Comparison of ENCODE assay signal across 34 cellular contexts in the genomic region with DNA sequence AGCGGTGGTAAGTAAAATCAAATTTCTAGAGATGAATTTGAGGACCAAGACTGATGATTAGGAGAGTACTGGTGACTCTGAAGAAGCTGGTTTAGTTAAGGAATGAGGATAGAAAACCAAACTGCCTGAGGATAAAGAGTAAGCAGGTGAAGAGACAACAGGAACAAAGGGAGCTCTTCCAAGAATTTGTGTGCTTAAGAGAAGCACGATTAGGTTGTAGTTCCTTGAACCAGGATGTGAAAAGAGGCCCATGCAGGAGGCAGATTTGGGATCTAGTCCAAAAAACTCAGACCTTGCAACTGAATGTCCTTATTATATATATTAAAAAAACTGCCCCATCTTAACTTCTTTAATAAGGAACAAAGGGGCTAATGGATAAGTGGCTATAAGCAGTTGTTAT.
"Had no signal": no experiment of that assay in that cellular context is flagged by ENCODE, and none has a peak within 500 bp of the region (broad histone marks: within the 10 kb centered on the region; RNA-seq: fewer than 3 reads in every experiment).

No MANE protein-coding gene starts in this region.

- H3K4me3 ChIP-seq: adrenal gland, body of pancreas, esophagus muscularis mucosa, gastroesophageal sphincter, heart right ventricle had no signal

- ATAC-seq: activated CD4-positive, alpha-beta T cell treated with anti-CD3 and anti-CD28 coated beads for 36 hours; activated CD8-positive, alpha-beta memory T cell treated with anti-CD3 and anti-CD28 coated beads, Interleukin-2, amount 10 ng/mL, durations not matched to agents 7 days and 5 days; activated CD8-positive, alpha-beta T cell treated with anti-CD3 and anti-CD28 coated beads, Interleukin-2, amount 10 ng/mL, durations not matched to agents 7 days and 5 days; activated naive CD8-positive, alpha-beta T cell treated with anti-CD3 and anti-CD28 coated beads, Interleukin-2, amount 50 U/mL, for 24 hours; body of pancreas; effector memory CD8-positive, alpha-beta T cell; foreskin keratinocyte; gastroesophageal sphincter; heart right ventricle; T-helper 17 cell had no signal

- H3K4me3 Mint-ChIP-seq: activated CD4-positive, alpha-beta memory T cell treated with anti-CD3 and anti-CD28 coated beads for 36 hours; activated CD4-positive, alpha-beta T cell treated with anti-CD3 and anti-CD28 coated beads for 36 hours; activated CD4-positive, alpha-beta T cell treated with anti-CD3 and anti-CD28 coated beads, Interleukin-2, amount 10 ng/mL, durations not matched to agents 24 days and 14 days; activated CD8-positive, alpha-beta memory T cell treated with anti-CD3 and anti-CD28 coated beads, Interleukin-2, amount 10 ng/mL, durations not matched to agents 7 days and 5 days; activated CD8-positive, alpha-beta T cell treated with anti-CD3 and anti-CD28 coated beads, Interleukin-2, amount 10 ng/mL, durations not matched to agents 7 days and 5 days; activated naive CD4-positive, alpha-beta T cell treated with anti-CD3 and anti-CD28 coated beads for 36 hours; activated naive CD4-positive, alpha-beta T cell treated with anti-CD3 and anti-CD28 coated beads, Interleukin-2, amount 50 U/mL, for 24 hours; activated naive CD8-positive, alpha-beta T cell treated with anti-CD3 and anti-CD28 coated beads for 36 hours; activated naive CD8-positive, alpha-beta T cell treated with anti-CD3 and anti-CD28 coated beads, Interleukin-2, amount 50 U/mL, for 24 hours; activated T-helper 1 cell treated with anti-CD3 and anti-CD28 coated beads, Interleukin-12 subunit alpha, Interleukin-12 subunit beta, Interleukin-2, Interleukin-4 antibody, amounts not matched to agents 30 ng/mL and 10 ng/mL and 1 ng/mL, durations not matched to agents 14 hours and 24 hours and 36 hours; effector memory CD8-positive, alpha-beta T cell; T-helper 17 cell; T-helper 2 cell treated with Interferon-gamma antibody and Interleukin-4, amounts not matched to agents 5 μg/mL and 100 μg/mL, for 36 hours had no signal

- H3K4me1 ChIP-seq: body of pancreas, heart right ventricle had no signal

- H3K36me3 ChIP-seq: adrenal gland, esophagus muscularis mucosa, gastroesophageal sphincter, heart right ventricle had no signal

- H3K4me1 Mint-ChIP-seq: activated CD4-positive, alpha-beta T cell treated with anti-CD3 and anti-CD28 coated beads for 36 hours; activated CD4-positive, alpha-beta T cell treated with anti-CD3 and anti-CD28 coated beads, Interleukin-2, amount 10 ng/mL, durations not matched to agents 24 days and 14 days; activated CD8-positive, alpha-beta memory T cell treated with anti-CD3 and anti-CD28 coated beads, Interleukin-2, amount 10 ng/mL, durations not matched to agents 7 days and 5 days; activated naive CD4-positive, alpha-beta T cell treated with anti-CD3 and anti-CD28 coated beads, Interleukin-2, amount 50 U/mL, for 24 hours; activated naive CD8-positive, alpha-beta T cell treated with anti-CD3 and anti-CD28 coated beads for 36 hours; activated naive CD8-positive, alpha-beta T cell treated with anti-CD3 and anti-CD28 coated beads, Interleukin-2, amount 50 U/mL, for 24 hours; T-helper 17 cell had no signal

- DNase-seq: activated CD4-positive, alpha-beta memory T cell treated with anti-CD3 and anti-CD28 coated beads for 36 hours; activated CD4-positive, alpha-beta T cell treated with anti-CD3 and anti-CD28 coated beads for 36 hours; activated CD4-positive, alpha-beta T cell treated with anti-CD3 and anti-CD28 coated beads, Interleukin-2, amount 10 ng/mL, durations not matched to agents 24 days and 14 days; activated CD4-positive, CD25-positive, alpha-beta regulatory T cell; activated CD4-positive, CD25-positive, alpha-beta regulatory T cell treated with anti-CD3 and anti-CD28 coated beads, Interleukin-2, amount 50 U/mL, for 72 hours; activated CD8-positive, alpha-beta memory T cell treated with anti-CD3 and anti-CD28 coated beads, Interleukin-2, amount 10 ng/mL, durations not matched to agents 7 days and 5 days; activated CD8-positive, alpha-beta memory T cell treated with anti-CD3 and anti-CD28 coated beads, Interleukin-2, amount 50 U/mL, for 4 hours; activated CD8-positive, alpha-beta T cell treated with anti-CD3 and anti-CD28 coated beads, Interleukin-2, amount 10 ng/mL, durations not matched to agents 7 days and 5 days; activated effector memory CD4-positive, alpha-beta T cell treated with anti-CD3 and anti-CD28 coated beads, Interleukin-2, amount 50 U/mL, for 16 hours; activated naive CD4-positive, alpha-beta T cell treated with anti-CD3 and anti-CD28 coated beads for 36 hours; activated naive CD8-positive, alpha-beta T cell treated with anti-CD3 and anti-CD28 coated beads for 36 hours; activated naive CD8-positive, alpha-beta T cell treated with anti-CD3 and anti-CD28 coated beads, Interleukin-2, amount 50 U/mL, for 24 hours; activated T-cell treated with anti-CD3 and anti-CD28 coated beads, Interleukin-2, amount 50 U/mL, for 1 hour; activated T-cell treated with anti-CD3 and anti-CD28 coated beads, Interleukin-2, amount 50 U/mL, for 48 hours; adrenal gland; amygdala; aorta; body of pancreas; caudate nucleus; cortex of kidney; dermis blood vessel endothelial cell; effector CD4-positive, alpha-beta T cell; effector memory CD8-positive, alpha-beta T cell; erythroblast; foreskin keratinocyte; heart right ventricle; T-helper 17 cell; T1000 had no signal

- H3K9me3 ChIP-seq: adrenal gland, body of pancreas, esophagus muscularis mucosa, gastroesophageal sphincter, heart right ventricle had no signal

- H3K27ac Mint-ChIP-seq: activated CD4-positive, alpha-beta memory T cell treated with anti-CD3 and anti-CD28 coated beads for 36 hours; activated CD4-positive, alpha-beta T cell treated with anti-CD3 and anti-CD28 coated beads for 36 hours; activated CD4-positive, alpha-beta T cell treated with anti-CD3 and anti-CD28 coated beads, Interleukin-2, amount 10 ng/mL, durations not matched to agents 24 days and 14 days; activated CD8-positive, alpha-beta memory T cell treated with anti-CD3 and anti-CD28 coated beads, Interleukin-2, amount 10 ng/mL, durations not matched to agents 7 days and 5 days; activated CD8-positive, alpha-beta T cell treated with anti-CD3 and anti-CD28 coated beads, Interleukin-2, amount 10 ng/mL, durations not matched to agents 7 days and 5 days; activated naive CD4-positive, alpha-beta T cell treated with anti-CD3 and anti-CD28 coated beads for 36 hours; activated naive CD4-positive, alpha-beta T cell treated with anti-CD3 and anti-CD28 coated beads, Interleukin-2, amount 50 U/mL, for 24 hours; activated naive CD8-positive, alpha-beta T cell treated with anti-CD3 and anti-CD28 coated beads for 36 hours; activated naive CD8-positive, alpha-beta T cell treated with anti-CD3 and anti-CD28 coated beads, Interleukin-2, amount 50 U/mL, for 24 hours; activated T-helper 1 cell treated with anti-CD3 and anti-CD28 coated beads, Interleukin-12 subunit alpha, Interleukin-12 subunit beta, Interleukin-2, Interleukin-4 antibody, amounts not matched to agents 30 ng/mL and 10 ng/mL and 1 ng/mL, durations not matched to agents 14 hours and 24 hours and 36 hours; activated T-helper 2 cell treated with anti-CD3 and anti-CD28 coated beads, Interferon-gamma antibody, Interleukin-2, Interleukin-4, amounts not matched to agents 10 μg/mL and 5 μg/mL and 100 μg/mL, durations not matched to agents 14 hours and 24 hours and 36 hours; effector memory CD8-positive, alpha-beta T cell; T-helper 17 cell; T-helper 2 cell treated with Interferon-gamma antibody and Interleukin-4, amounts not matched to agents 5 μg/mL and 100 μg/mL, for 36 hours had no signal

- H3K27ac ChIP-seq: adrenal gland, body of pancreas, esophagus muscularis mucosa, foreskin keratinocyte, gastroesophageal sphincter, heart right ventricle had no signal

- H3K27me3 Mint-ChIP-seq: activated CD4-positive, alpha-beta memory T cell treated with anti-CD3 and anti-CD28 coated beads for 36 hours; activated naive CD8-positive, alpha-beta T cell treated with anti-CD3 and anti-CD28 coated beads, Interleukin-2, amount 50 U/mL, for 24 hours; effector memory CD8-positive, alpha-beta T cell had no signal

- H3K9me3 Mint-ChIP-seq: activated CD4-positive, alpha-beta memory T cell treated with anti-CD3 and anti-CD28 coated beads for 36 hours; activated CD4-positive, alpha-beta T cell treated with anti-CD3 and anti-CD28 coated beads, Interleukin-2, amount 10 ng/mL, durations not matched to agents 24 days and 14 days; activated naive CD4-positive, alpha-beta T cell treated with anti-CD3 and anti-CD28 coated beads for 36 hours; activated naive CD4-positive, alpha-beta T cell treated with anti-CD3 and anti-CD28 coated beads, Interleukin-2, amount 50 U/mL, for 24 hours; activated naive CD8-positive, alpha-beta T cell treated with anti-CD3 and anti-CD28 coated beads for 36 hours; activated naive CD8-positive, alpha-beta T cell treated with anti-CD3 and anti-CD28 coated beads, Interleukin-2, amount 50 U/mL, for 24 hours; activated T-helper 1 cell treated with anti-CD3 and anti-CD28 coated beads, Interleukin-12 subunit alpha, Interleukin-12 subunit beta, Interleukin-2, Interleukin-4 antibody, amounts not matched to agents 30 ng/mL and 10 ng/mL and 1 ng/mL, durations not matched to agents 14 hours and 24 hours and 36 hours; activated T-helper 2 cell treated with anti-CD3 and anti-CD28 coated beads, Interferon-gamma antibody, Interleukin-2, Interleukin-4, amounts not matched to agents 10 μg/mL and 5 μg/mL and 100 μg/mL, durations not matched to agents 14 hours and 24 hours and 36 hours; effector memory CD8-positive, alpha-beta T cell; T-helper 2 cell treated with Interferon-gamma antibody and Interleukin-4, amounts not matched to agents 5 μg/mL and 100 μg/mL, for 36 hours had no signal

- H3K27me3 ChIP-seq: adrenal gland, body of pancreas, esophagus muscularis mucosa, foreskin keratinocyte, gastroesophageal sphincter had no signal

- H3K36me3 Mint-ChIP-seq: activated CD4-positive, alpha-beta memory T cell treated with anti-CD3 and anti-CD28 coated beads for 36 hours; activated CD8-positive, alpha-beta memory T cell treated with anti-CD3 and anti-CD28 coated beads, Interleukin-2, amount 10 ng/mL, durations not matched to agents 7 days and 5 days; activated naive CD4-positive, alpha-beta T cell treated with anti-CD3 and anti-CD28 coated beads, Interleukin-2, amount 50 U/mL, for 24 hours; activated naive CD8-positive, alpha-beta T cell treated with anti-CD3 and anti-CD28 coated beads for 36 hours had no signal
